ENCODE assay signal across 8 cellular contexts in the genomic region with DNA sequence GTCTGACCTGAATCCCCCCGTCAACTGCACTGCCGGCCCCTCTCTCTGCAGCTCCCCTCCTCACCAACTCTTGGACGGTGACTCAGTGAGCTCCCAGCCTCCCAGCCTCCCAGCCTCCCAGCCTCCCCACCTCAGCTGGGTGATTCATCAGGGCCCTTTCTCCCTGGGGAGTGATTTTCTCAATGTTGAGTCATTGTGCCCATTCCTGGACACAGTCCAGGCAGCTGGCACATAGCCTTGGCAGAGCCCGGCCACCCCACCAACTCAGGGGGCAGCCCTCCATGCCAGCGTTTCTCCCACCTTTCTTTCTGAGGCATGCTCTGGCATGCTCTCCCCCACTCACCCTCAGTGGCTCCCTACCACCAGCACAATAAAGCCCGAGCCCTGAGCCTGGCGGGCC. TPM values are rescaled to one million over a fixed set of nuclear protein-coding genes. Genes with fewer than 3 reads are reported as not detected.
DNase-seq lines count a peak whose midpoint lies in the region; ATAC-seq, FAIRE-seq and TF ChIP-seq lines count a peak whose summit lies in the region.

No MANE protein-coding gene starts in this region.

- POLR2A ChIA-PET in Caco-2 (lab: Charles Lee) (no interaction called here), GM12878 (lab: Charles Lee) (no interaction called here)

- WGBS in GM12878 (ENCODE audit: insufficient coverage, insufficient replicate concordance, low lambda C conversion rate, missing lambda C conversion rate): 67% methylated on average over 7 of the region's 7 CpGs

- FAIRE-seq in GM12878 (lab: Jason Lieb, UNC): no peak

- H3K4me3 Mint-ChIP-seq in Caco-2 (ENCODE audit: unreplicated experiment) (peak overlapping the region; percentile 59), natural killer cell (peak overlapping the region; percentile 71)

- TF ChIP-seq EP300 in Ishikawa (IDR thresholded peaks at IDR 0.05; ENCODE audit: borderline replicate concordance): no peak
- no peak for TF ChIP-seq EP300 in GM12878 (IDR thresholded peaks at IDR 0.05; ENCODE audit: borderline replicate concordance in 1 of 2, control insufficient read depth in 1 of 2, low read depth in 2 of 2, low read length in 2 of 2)

- no peaks in the 10 kb centered on the region for H3K9me3 ChIP-seq in Caco-2
- H3K9me3 ChIP-seq in GM12878 (replicated peaks; ENCODE audit: control insufficient read depth, insufficient read depth, low read length): no peaks in the 10 kb centered on the region

- H3K4me3 ChIP-seq in Caco-2 (ENCODE audit: low read depth, low read length): no peak overlapping the region
- H3K4me3 ChIP-seq in GM12878: no peak overlapping the region

- no peak for TF ChIP-seq POLR2A in GM12878 (IDR thresholded peaks at IDR 0.05; ENCODE audit: low read depth, low read length)

- TF ChIP-seq CTCF in Caco-2 (IDR thresholded peaks at IDR 0.05; ENCODE audit: insufficient read depth in 1 of 2, low read depth in 1 of 2, low read length in 1 of 2, severe bottlenecking in 1 of 2, unreplicated experiment in 1 of 2) (no peak), GM12878 (IDR thresholded peaks at IDR 0.05 in 2 of 3, conservative IDR thresholded peaks at IDR 0.05 in 1 of 3; ENCODE audit: control insufficient read depth in 2 of 3, extremely low read depth in 1 of 3, insufficient read depth in 1 of 3, low read depth in 3 of 3, low read length in 3 of 3) (no peak), natural killer cell (IDR thresholded peaks at IDR 0.05) (no peak)

- ATAC-seq in GM12878: no peak
- no peak for ATAC-seq in natural killer cell
- no peak for ATAC-seq in HG02763 (IDR thresholded peaks at IDR 0.05; ENCODE audit: unreplicated experiment)

- H3K9ac ChIP-seq in GM12878 (ENCODE audit: control insufficient read depth, insufficient read depth, low read length): no peak overlapping the region

- H3K27me3 Mint-ChIP-seq in Caco-2 (ENCODE audit: insufficient read depth, unreplicated experiment) (peaks cover 3% of the 10 kb centered on the region), natural killer cell (ENCODE audit: low read depth in 2 of 2) (peaks cover 0 to 6% of the 10 kb centered on the region in 2 donors)

- H3K27ac ChIP-seq in GM12878 (ENCODE audit: control insufficient read depth, insufficient read depth): no peak overlapping the region

- DNase-seq in Caco-2 (no peak), GM12878 (ENCODE audit: low read depth, low spot score) (no peak), natural killer cell (no peak), MV-4-11 (lab: John Stamatoyannopoulos, UW) (no peak), NCI-H82 treated with DMSO at 0.1 percent for 48 hours (lab: John Stamatoyannopoulos, UW; ENCODE audit: unreplicated experiment) (no peak), NCI-H2081 treated with DMSO at 0.1 percent for 48 hours (lab: John Stamatoyannopoulos, UW) (no peak)

- H3K36me3 Mint-ChIP-seq in Caco-2 (ENCODE audit: insufficient read depth, unreplicated experiment) (no peaks in the 10 kb centered on the region), natural killer cell (no peaks in the 10 kb centered on the region)

- CTCF ChIA-PET in Caco-2 (lab: Charles Lee) (interaction anchor here (0.7 to 6.2 kb wide), 6 partner anchors 40 to 173 kb away, joined by 3 to 56 read pairs (median 18); no protein-coding TSS in a partner anchor), GM12878 (lab: Yijun Ruan, JAX) (interaction anchor here (0.8 to 2.8 kb wide), 9 partner anchors 12 to 172 kb away, joined by 3 to 16 read pairs (median 4); no protein-coding TSS in a partner anchor)

- H3K9me3 Mint-ChIP-seq in Caco-2 (ENCODE audit: unreplicated experiment) (no peaks in the 10 kb centered on the region), natural killer cell (no peaks in the 10 kb centered on the region)

- TF ChIP-seq RAD21 in Ishikawa (IDR thresholded peaks at IDR 0.05; ENCODE audit: low read depth) (no peak), GM12878 (IDR thresholded peaks at IDR 0.05; ENCODE audit: insufficient read depth, low read depth, low read length) (no peak)

- H3K27me3 ChIP-seq in Caco-2 (replicated peaks; ENCODE audit: control insufficient read depth, insufficient read depth, low read length) (peaks cover 12% of the 10 kb centered on the region), GM12878 (replicated peaks in 1 of 2; ENCODE audit: control insufficient read depth in 2 of 2, insufficient read depth in 2 of 2, low read length in 1 of 2) (peaks cover 6 to 9% of the 10 kb centered on the region in 2 experiments; a peak in 3 of 4 replicates)

- H3K36me3 ChIP-seq in Caco-2 (ENCODE audit: control insufficient read depth, insufficient read depth, low read length) (no peaks in the 10 kb centered on the region), GM12878 (ENCODE audit: control insufficient read depth in 2 of 2, insufficient read depth in 2 of 2, low read length in 1 of 2) (no peaks in the 10 kb centered on the region)

- H3K79me2 ChIP-seq in GM12878 (ENCODE audit: control insufficient read depth, insufficient read depth, low read length): no peaks in the 10 kb centered on the region

- H2AFZ ChIP-seq in GM12878 (ENCODE audit: control insufficient read depth, low read depth, low read length): no peak overlapping the region

- RAD21 ChIA-PET in GM12878 (lab: Charles Lee; ENCODE audit: unreplicated experiment): interaction anchor here (1.7 to 2.6 kb wide), 2 partner anchors 25 to 57 kb away, joined by 5 to 12 read pairs; no protein-coding TSS in a partner anchor

- in situ Hi-C loops in GM12878 (cut with MboI): no loop called here

- H3K4me2 ChIP-seq in GM12878 (ENCODE audit: control insufficient read depth, insufficient read depth): 0 out of 2 replicates have a peak overlapping the region, but pooled peaks have one; percentile 72

- SMC1A ChIA-PET in GM12878 (lab: Charles Lee; ENCODE audit: uncharacterized antibody, unreplicated experiment): no interaction called here

- intact Hi-C loops in Caco-2 (cut with micrococcal nuclease; ENCODE audit: unreplicated experiment): loop anchor here (1.0 kb wide), 4 partner anchors 44 to 172 kb away; no protein-coding TSS in a partner anchor
- intact Hi-C loops in GM12878 (cut with micrococcal nuclease; ENCODE audit: unreplicated experiment): loop anchor here (1.0 to 2.0 kb wide), 2 partner anchors 58 to 161 kb away; no protein-coding TSS in a partner anchor
- intact Hi-C loops in natural killer cell (cut with micrococcal nuclease): loop anchor here (1.0 kb wide), 3 partner anchors 58 to 172 kb away; no protein-coding TSS in a partner anchor

- no peaks in the 10 kb centered on the region for H4K20me1 ChIP-seq in GM12878 (ENCODE audit: control insufficient read depth, insufficient read depth)

- no peaks in the 10 kb centered on the region for H3K4me1 Mint-ChIP-seq in Caco-2 (ENCODE audit: low read depth, unreplicated experiment)
- peaks cover 0 to 7% of the 10 kb centered on the region in 2 donors for H3K4me1 Mint-ChIP-seq in natural killer cell

- H3K4me1 ChIP-seq in Caco-2 (peaks cover 5% of the 10 kb centered on the region; the same call in 1 of the 2 replicates), GM12878 (ENCODE audit: control insufficient read depth, insufficient read depth, low read length) (no peaks in the 10 kb centered on the region)

- H3K27ac Mint-ChIP-seq in Caco-2 (ENCODE audit: unreplicated experiment): no peak overlapping the region
- H3K27ac Mint-ChIP-seq in natural killer cell: no peak overlapping the region

- BruUV-seq in Caco-2 (replicated peaks; lab: Mats Ljungman, UMichigan) (no TSS peak), GM12878 (replicated peaks; lab: Mats Ljungman, UMichigan) (no TSS peak)

TF ChIP-seq in Ishikawa, 13 proteins besides CTCF, POLR2A, EP300 and RAD21:
- TF ChIP-seq TAF1 (IDR thresholded peaks at IDR 0.05; ENCODE audit: low read depth) (no peak), NFIC (IDR thresholded peaks at IDR 0.05) (peak; percentile 29; the same call in 1 of the 2 replicates), YY1 (IDR thresholded peaks at IDR 0.05; ENCODE audit: low read depth) (no peak), TCF12 (IDR thresholded peaks at IDR 0.05; ENCODE audit: low read depth) (0 out of 2 replicates have a peak, but pooled peaks have one; percentile 16)

TF ChIP-seq in GM12878, 131 proteins besides CTCF, POLR2A, EP300 and RAD21:
- no peak for TF ChIP-seq MEF2A (IDR thresholded peaks at IDR 0.05; ENCODE audit: insufficient read depth, low read depth, low read length)
- no peak for TF ChIP-seq NR2C2 (IDR thresholded peaks at IDR 0.05; ENCODE audit: borderline replicate concordance, control insufficient read depth, insufficient read length, low read depth)
- TF ChIP-seq ZNF274 (IDR thresholded peaks at IDR 0.05; ENCODE audit: insufficient read depth, insufficient read length): no peak
TF ChIP-seq in GM12878: peak in this region for 0.

RNA-seq across cellular contexts. Expression of a gene that starts 30.7 kb away (rescaled TPM):
- 1.2 and 1.4 TPM in 2 replicates for total RNA-seq in Caco-2 (2022)
- total RNA-seq in GM12878 (2013; cell fraction: nucleolus; rRNA removed): 0.31 and 0.51 TPM in 2 replicates
- 0.33 TPM in 1 of 2 replicates, not detected in the other for total RNA-seq in GM12878 (2014; rRNA removed)
- total RNA-seq in GM12878 (2014; rRNA removed; fragmentation: Illumina TruSeq; extraction: Trizol): 0.05 TPM in 1 of 2 replicates, not detected in the other
- 0.15 and 0.24 TPM in 2 replicates for total RNA-seq in GM12878 (2021)
- 1.2 TPM for polyA plus RNA-seq in GM12878 (2011; ENCODE audit: low read depth)
- polyA plus RNA-seq in GM12878 (2011; rRNA removed): 0.06 and 0.11 TPM in 2 replicates
- polyA plus RNA-seq in GM12878 (2011; cell fraction: cytosol; rRNA removed): 0.18 TPM in 2 replicates
- polyA plus RNA-seq in GM12878 (2011; cell fraction: nucleus; rRNA removed): 0.35 and 0.49 TPM in 2 replicates
- polyA plus RNA-seq in GM12878 (2012): 0.28 and 0.54 TPM in 2 replicates
- 0.10 TPM in 1 of 2 replicates, not detected in the other for polyA plus RNA-seq in GM12878 (2014; fragmentation: Illumina TruSeq; extraction: Trizol)
- polyA plus RNA-seq in GM12878 (2014; fragmentation: Nextera tagmentation; extraction: Ambion mirVana): not detected
- polyA plus RNA-seq in GM12878 (2014; rRNA removed): 0.06 TPM in 1 of 2 replicates, not detected in the other
- polyA plus RNA-seq in GM12878 (2016; fragmentation: Nextera tagmentation; extraction: Ambion mirVana): not detected
- polyA minus RNA-seq in GM12878 (2011; rRNA and poly(A)+ RNA removed): not detected in 2 replicates
- 0.52 and 1.3 TPM in 2 replicates for polyA minus RNA-seq in GM12878 (2011; cell fraction: cytosol; rRNA and poly(A)+ RNA removed)
- polyA minus RNA-seq in GM12878 (2011; cell fraction: nucleus; rRNA and poly(A)+ RNA removed): 0.29 and 0.48 TPM in 2 replicates
- total RNA-seq in natural killer cell: 10 to 100 TPM in 1 of 3 donors, 1 to 10 TPM in 2; 8.7 to 11.9 (median 9.0) TPM
